Comparison of ENCODE assay signal across 18 cellular contexts in the genomic region with DNA sequence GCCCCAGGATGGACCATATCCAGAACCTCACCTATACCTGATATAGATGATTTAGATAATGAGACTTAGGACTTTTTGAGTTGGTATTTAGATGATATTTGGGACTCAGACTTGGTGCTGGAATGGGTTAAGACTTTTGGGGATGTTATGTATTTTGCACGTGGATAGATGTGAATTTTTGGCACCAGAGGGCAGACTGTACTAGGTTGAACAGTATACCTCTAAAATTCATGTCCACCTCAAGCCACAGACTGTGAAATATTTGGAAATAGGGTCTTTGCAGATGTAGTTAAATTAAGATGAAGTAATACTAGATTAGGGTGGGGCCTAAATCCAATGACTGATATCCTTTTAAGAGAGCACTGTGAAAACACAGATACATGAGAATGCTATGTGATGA. TPM values are rescaled to one million over a fixed set of nuclear protein-coding genes. Genes with fewer than 3 reads are reported as not detected.
DNase-seq lines count a peak whose midpoint lies in the region; ATAC-seq and TF ChIP-seq lines count a peak whose summit lies in the region.
"Had no signal": no experiment of that assay in that cellular context is flagged by ENCODE, and none has a peak within 500 bp of the region (broad histone marks: within the 10 kb centered on the region; RNA-seq: fewer than 3 reads in every experiment).

No MANE protein-coding gene starts in this region.

- H3K4me2 ChIP-seq in GM23248 (ENCODE audit: unreplicated experiment) = no peak overlapping the region

- in situ Hi-C loops in GM23248 (cut with MboI) (no loop called here), SK-MEL-5 (cut with HindIII; ENCODE audit: low pct_unique_long_range_greater_than_20kb, low sequenced_read_pairs) (no loop called here)

- no peak for ATAC-seq in GM18520 (IDR thresholded peaks at IDR 0.05; ENCODE audit: unreplicated experiment)
- no peak for ATAC-seq in GM18519 (IDR thresholded peaks at IDR 0.05; ENCODE audit: low FRiP score, unreplicated experiment)
- ATAC-seq: gastrocnemius medialis, GM12878 had no signal

- no peaks in the 10 kb centered on the region for H3K4me1 ChIP-seq in GM23248 (ENCODE audit: insufficient read depth)
- H3K4me1 ChIP-seq: ascending aorta, gastrocnemius medialis had no signal

- WGBS in GM23248 (ENCODE audit: low coverage in 1 of 2, low lambda C conversion rate in 2 of 2, missing lambda C conversion rate in 2 of 2), 2 experiments = 10 to 11% methylated on average over 1 of the region's 1 CpG

- no peaks in the 10 kb centered on the region for H3K79me2 ChIP-seq in GM23248 (ENCODE audit: insufficient read depth)

- H3K9me2 ChIP-seq in GM23248 (ENCODE audit: insufficient read depth) = no peaks in the 10 kb centered on the region

- H3K27ac ChIP-seq in GM23248 = no peak overlapping the region
- H3K27ac ChIP-seq: ascending aorta, gastrocnemius medialis had no signal

- H3K4me3 ChIP-seq in AG09309 (ENCODE audit: control insufficient read depth, low read depth, low read length) (no peak overlapping the region), GM23248 (no peak overlapping the region), fibroblast of the aortic adventitia (ENCODE audit: low read depth, low read length) (no peak overlapping the region)
- H3K4me3 ChIP-seq: ascending aorta, gastrocnemius medialis, GM12878 had no signal

- no peaks in the 10 kb centered on the region for H3K27me3 ChIP-seq in GM23248 (replicated peaks; ENCODE audit: insufficient read depth)
- H3K27me3 ChIP-seq: ascending aorta, gastrocnemius medialis had no signal

- TF ChIP-seq CTCF in AG09309 (IDR thresholded peaks at IDR 0.05; ENCODE audit: control insufficient read depth, insufficient read depth, low read depth, low read length, missing control alignments) (peak; percentile 17), fibroblast of the aortic adventitia (IDR thresholded peaks at IDR 0.05; ENCODE audit: insufficient read depth, low read length) (peak; percentile 9)

- no peak overlapping the region for H3K9ac ChIP-seq in GM23248

- H3K36me3 ChIP-seq in GM23248 (ENCODE audit: low read depth) = no peaks in the 10 kb centered on the region
- H3K36me3 ChIP-seq: ascending aorta, gastrocnemius medialis had no signal

- DNase-seq in AG09309 (ENCODE audit: low read depth) = no peak
- peak; percentile 14 for DNase-seq in GM23248
- DNase-seq in SK-MEL-5 (ENCODE audit: low read depth, low spot score) = peak; percentile 6
- DNase-seq in fibroblast of the aortic adventitia (ENCODE audit: low read depth) = peak; percentile 28
- no peak for DNase-seq in AG08395 (ENCODE audit: low spot score)
- no peak for DNase-seq in NCI-H128 (lab: John Stamatoyannopoulos, UW; ENCODE audit: unreplicated experiment)
- DNase-seq: activated B cell treated with CpG ODN at 0.5 μM for 24 hours; activated gamma-delta T cell; DND-41; effector CD4-positive, alpha-beta T cell; gastrocnemius medialis; nucleus accumbens; OCI-M1; T-helper 1 cell had no signal

- H3F3A ChIP-seq in GM23248 (ENCODE audit: insufficient read depth) = no peaks in the 10 kb centered on the region

- H2AFZ ChIP-seq in GM23248 = no peak overlapping the region

- H4K20me1 ChIP-seq in GM23248 (ENCODE audit: insufficient read depth) = no peaks in the 10 kb centered on the region

- no peaks in the 10 kb centered on the region for H3K9me3 ChIP-seq in GM23248 (ENCODE audit: low read depth)
- H3K9me3 ChIP-seq: ascending aorta, gastrocnemius medialis had no signal

RNA-seq across cellular contexts. Expression of a gene that starts 15.6 kb away (rescaled TPM):
- total RNA-seq in GM23248 (2014; rRNA removed; shearing (Covaris generic)) = 4.9 and 23.3 TPM in 2 replicates
- 12.2 and 12.7 TPM in 2 replicates for polyA plus RNA-seq in GM23248 (2016; fragmentation: Nextera tagmentation; extraction: Ambion mirVana)
- 7.6 and 8.3 TPM in 2 replicates for total RNA-seq in SK-MEL-5 (2014; rRNA removed; shearing (Covaris generic))
- 6.4 and 9.0 TPM in 2 replicates for polyA plus RNA-seq in SK-MEL-5 (2015; cell fraction: cytosol; rRNA removed)
- 14.9 and 16.5 TPM in 2 replicates for polyA plus RNA-seq in SK-MEL-5 (2015; cell fraction: nucleus; rRNA removed)
- total RNA-seq in fibroblast of the aortic adventitia (ENCODE audit: low replicate concordance) = 17.4 and 17.7 TPM in 2 replicates

Comparison
In these comparisons a context has a peak if more than half of its experiments do, and no peak if none do; other contexts are left out.
1. DNase-seq: peak in GM23248 (single experiment), SK-MEL-5 (single experiment) and fibroblast of the aortic adventitia (single experiment); none in AG09309 (single experiment), AG08395 (single experiment) and NCI-H128 (single experiment).